In the genomic region with DNA sequence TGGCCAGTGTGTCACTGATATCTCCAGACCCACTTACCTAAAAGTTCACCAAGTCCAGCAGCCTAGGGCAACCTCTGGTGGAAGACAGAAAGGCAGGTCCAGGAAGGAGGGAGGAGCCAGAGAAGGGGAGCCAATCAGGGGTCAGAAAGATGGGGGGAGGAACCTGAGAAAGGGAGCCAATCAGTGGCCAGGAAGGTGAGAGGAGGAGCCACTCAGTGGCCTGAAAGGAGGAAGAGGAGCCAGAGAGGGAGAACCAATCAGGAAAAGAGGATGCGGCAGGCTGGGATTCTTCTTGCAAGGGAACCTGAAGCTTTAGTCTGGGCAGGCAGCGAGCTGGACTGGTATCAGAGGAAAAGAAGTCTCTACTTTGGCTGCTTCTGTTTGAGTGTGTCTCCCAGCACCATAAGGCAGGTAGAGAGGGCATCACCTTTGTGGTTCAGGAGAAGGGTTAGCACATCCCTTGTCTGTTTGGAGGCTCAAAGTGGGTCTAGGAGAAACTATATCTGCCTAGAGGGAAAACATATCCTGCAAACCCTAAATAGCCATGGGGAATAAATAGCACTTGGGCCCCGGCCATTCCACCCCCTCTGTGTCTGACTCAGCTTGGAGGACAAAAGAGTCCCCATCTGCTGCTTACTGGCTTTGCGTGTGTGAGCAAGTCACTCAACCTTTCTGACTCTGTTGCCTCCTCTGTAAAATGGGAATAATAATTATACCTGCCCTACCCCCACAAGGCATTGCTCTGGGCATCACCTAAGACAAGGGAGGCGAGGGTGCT, we compare ENCODE assay signal across 8 cellular contexts. TPM values are rescaled to one million over a fixed set of nuclear protein-coding genes. Genes with fewer than 3 reads are reported as not detected.
DNase-seq lines count a peak whose midpoint lies in the region; ATAC-seq lines count a peak whose summit lies in the region.

No MANE protein-coding gene starts in this region.

- no peaks in the 10 kb centered on the region for H3K4me1 Mint-ChIP-seq in activated T-helper 2 cell treated with anti-CD3 and anti-CD28 coated beads, Interferon-gamma antibody, Interleukin-2, Interleukin-4, amounts not matched to agents 10 μg/mL and 5 μg/mL and 100 μg/mL, durations not matched to agents 14 hours and 24 hours and 36 hours (ENCODE audit: low read depth)

- peak overlapping the region in 1 of 2 donors; percentile 33 for H3K27ac Mint-ChIP-seq in activated naive CD4-positive, alpha-beta T cell treated with anti-CD3 and anti-CD28 coated beads, Interleukin-2, amount 50 U/mL, for 72 hours
- H3K27ac Mint-ChIP-seq in activated T-helper 2 cell treated with anti-CD3 and anti-CD28 coated beads, Interferon-gamma antibody, Interleukin-2, Interleukin-4, amounts not matched to agents 10 μg/mL and 5 μg/mL and 100 μg/mL, durations not matched to agents 14 hours and 24 hours and 36 hours: no peak overlapping the region

- H3K36me3 Mint-ChIP-seq in activated naive CD4-positive, alpha-beta T cell treated with anti-CD3 and anti-CD28 coated beads, Interleukin-2, amount 50 U/mL, for 72 hours: no peaks in the 10 kb centered on the region
- H3K36me3 Mint-ChIP-seq in activated T-helper 2 cell treated with anti-CD3 and anti-CD28 coated beads, Interferon-gamma antibody, Interleukin-2, Interleukin-4, amounts not matched to agents 10 μg/mL and 5 μg/mL and 100 μg/mL, durations not matched to agents 14 hours and 24 hours and 36 hours (ENCODE audit: low read depth): no peaks in the 10 kb centered on the region

- peak in 1 of 2 donors; percentile 28 for DNase-seq in activated naive CD4-positive, alpha-beta T cell treated with anti-CD3 and anti-CD28 coated beads, Interleukin-2, amount 50 U/mL, for 72 hours (ENCODE audit: low spot score in 2 of 2)
- no peak for DNase-seq in activated naive CD4-positive, alpha-beta T cell (lab: John Stamatoyannopoulos, UW)
- peak; percentile 66 for DNase-seq in NCI-H2107 (lab: John Stamatoyannopoulos, UW)
- DNase-seq in activated T-helper 2 cell treated with anti-CD3 and anti-CD28 coated beads, Interferon-gamma antibody, Interleukin-2, Interleukin-4, amounts not matched to agents 10 μg/mL and 5 μg/mL and 100 μg/mL, durations not matched to agents 14 hours and 24 hours and 36 hours (ENCODE audit: low spot score): peak; percentile 18
- DNase-seq in iPS DF 19.7 (ENCODE audit: low read depth, low spot score): peak; percentile 91
- peak; percentile 18 for DNase-seq in stimulated activated naive CD8-positive, alpha-beta T cell treated with anti-CD3 and anti-CD28 coated beads, Interleukin-15, Interleukin-2, amounts not matched to agents 100 U/mL and 50 U/mL, for 24 hours
- DNase-seq in NCI-H2081 treated with DMSO at 0.1 percent for 48 hours (lab: John Stamatoyannopoulos, UW): no peak
- no peak for DNase-seq in KG1 (lab: John Stamatoyannopoulos, UW)

- ATAC-seq in activated naive CD4-positive, alpha-beta T cell treated with anti-CD3 and anti-CD28 coated beads, Interleukin-2, amount 50 U/mL, for 72 hours: peak; percentile 89
- ATAC-seq in stimulated activated naive CD8-positive, alpha-beta T cell treated with anti-CD3 and anti-CD28 coated beads, Interleukin-15, Interleukin-2, amounts not matched to agents 100 U/mL and 50 U/mL, for 24 hours: peak; percentile 36

- H3K9me3 Mint-ChIP-seq in activated naive CD4-positive, alpha-beta T cell treated with anti-CD3 and anti-CD28 coated beads, Interleukin-2, amount 50 U/mL, for 72 hours: no peaks in the 10 kb centered on the region
- H3K9me3 Mint-ChIP-seq in activated T-helper 2 cell treated with anti-CD3 and anti-CD28 coated beads, Interferon-gamma antibody, Interleukin-2, Interleukin-4, amounts not matched to agents 10 μg/mL and 5 μg/mL and 100 μg/mL, durations not matched to agents 14 hours and 24 hours and 36 hours: no peaks in the 10 kb centered on the region

- peaks cover 29% of the 10 kb centered on the region for H3K27me3 Mint-ChIP-seq in activated T-helper 2 cell treated with anti-CD3 and anti-CD28 coated beads, Interferon-gamma antibody, Interleukin-2, Interleukin-4, amounts not matched to agents 10 μg/mL and 5 μg/mL and 100 μg/mL, durations not matched to agents 14 hours and 24 hours and 36 hours (ENCODE audit: low read depth)

- no peak overlapping the region for H3K4me3 Mint-ChIP-seq in activated T-helper 2 cell treated with anti-CD3 and anti-CD28 coated beads, Interferon-gamma antibody, Interleukin-2, Interleukin-4, amounts not matched to agents 10 μg/mL and 5 μg/mL and 100 μg/mL, durations not matched to agents 14 hours and 24 hours and 36 hours (ENCODE audit: low read depth)

- intact Hi-C loops in activated T-helper 2 cell treated with anti-CD3 and anti-CD28 coated beads, Interferon-gamma antibody, Interleukin-2, Interleukin-4, amounts not matched to agents 10 μg/mL and 5 μg/mL and 100 μg/mL, durations not matched to agents 14 hours and 24 hours and 36 hours (cut with micrococcal nuclease): no loop called here

RNA-seq across cellular contexts. Expression of a gene that starts 43.4 kb away (rescaled TPM):
- under 1 TPM in 1 of 2 donors, not detected in 1; 0.32 TPM for total RNA-seq in activated naive CD4-positive, alpha-beta T cell treated with anti-CD3 and anti-CD28 coated beads, Interleukin-2, amount 50 U/mL, for 72 hours
- total RNA-seq in activated T-helper 2 cell treated with anti-CD3 and anti-CD28 coated beads, Interferon-gamma antibody, Interleukin-2, Interleukin-4, amounts not matched to agents 10 μg/mL and 5 μg/mL and 100 μg/mL, durations not matched to agents 14 hours and 24 hours and 36 hours: not detected in 2 replicates

Comparison
In these comparisons a context has a peak if more than half of its experiments do, and no peak if none do; other contexts are left out.
1. DNase-seq: peak in NCI-H2107 (single experiment), activated T-helper 2 cell treated with anti-CD3 and anti-CD28 coated beads, Interferon-gamma antibody, Interleukin-2, Interleukin-4, amounts not matched to agents 10 μg/mL and 5 μg/mL and 100 μg/mL, durations not matched to agents 14 hours and 24 hours and 36 hours (single experiment), iPS DF 19.7 (single experiment) and stimulated activated naive CD8-positive, alpha-beta T cell treated with anti-CD3 and anti-CD28 coated beads, Interleukin-15, Interleukin-2, amounts not matched to agents 100 U/mL and 50 U/mL, for 24 hours (single experiment); none in activated naive CD4-positive, alpha-beta T cell (0 of 4), NCI-H2081 treated with DMSO at 0.1 percent for 48 hours (single experiment) and KG1 (single experiment).